Comparison of ENCODE assay signal across 8 cellular contexts in the genomic region with DNA sequence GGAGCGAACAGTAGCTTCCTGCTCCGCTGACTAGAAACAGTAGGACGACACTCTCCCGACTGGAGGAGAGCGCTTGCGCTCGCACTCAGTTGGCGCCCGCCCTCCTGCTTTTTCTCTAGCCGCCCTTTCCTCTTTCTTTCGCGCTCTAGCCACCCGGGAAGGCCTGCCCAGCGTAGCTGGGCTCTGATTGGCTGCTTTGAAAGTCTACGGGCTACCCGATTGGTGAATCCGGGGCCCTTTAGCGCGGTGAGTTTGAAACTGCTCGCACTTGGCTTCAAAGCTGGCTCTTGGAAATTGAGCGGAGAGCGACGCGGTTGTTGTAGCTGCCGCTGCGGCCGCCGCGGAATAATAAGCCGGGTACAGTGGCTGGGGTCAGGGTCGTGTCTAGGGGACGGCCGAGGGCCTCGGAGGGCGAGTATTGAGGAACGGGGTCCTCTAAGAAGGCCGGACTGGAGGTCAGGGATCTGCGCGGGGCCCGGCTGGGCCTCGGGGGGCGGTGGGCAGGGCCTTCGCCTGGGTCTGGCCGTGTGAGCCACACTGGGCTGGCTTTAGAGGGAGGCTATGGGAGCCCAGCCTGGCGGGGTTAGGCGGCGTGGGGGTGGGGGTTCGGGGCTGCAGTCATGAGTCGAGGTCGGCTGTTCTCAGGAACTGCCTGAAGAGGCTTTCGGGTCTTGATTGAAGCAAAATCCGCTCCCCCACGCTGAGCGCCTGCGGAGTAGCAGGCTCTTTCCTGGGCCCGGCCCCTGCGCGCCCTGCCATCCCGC. TPM values are rescaled to one million over a fixed set of nuclear protein-coding genes. Genes with fewer than 3 reads are reported as not detected.
DNase-seq lines count a peak whose midpoint lies in the region; ATAC-seq and TF ChIP-seq lines count a peak whose summit lies in the region.

Gene CDK1, plus strand, starts transcription at position 265 of the 764 bp plus-strand sequence. CDS start 1,688 bp downstream, outside the sequence.

- peaks cover 36% of the 10 kb centered on the region for H4K20me1 ChIP-seq in OCI-LY7 (ENCODE audit: insufficient read depth, low read length)

- DNase-seq in DMS 273 (lab: John Stamatoyannopoulos, UW; ENCODE audit: unreplicated experiment) = peak; percentile 98
- DNase-seq in HuH-7.5 (ENCODE audit: low spot score) = peak; percentile 80
- DNase-seq in OCI-LY7 (ENCODE audit: low spot score) = peak; percentile 98
- DNase-seq in activated T-cell treated with anti-CD3 and anti-CD28 coated beads for 1 hour (ENCODE audit: low read depth) = peak; percentile 86
- DNase-seq in epithelial cell of esophagus (ENCODE audit: low read depth) = peak; percentile 99
- DNase-seq in mucosa of descending colon = peak; percentile 97 to 99 (median 98)
- DNase-seq in stimulated activated CD8-positive, alpha-beta memory T cell treated with anti-CD3 and anti-CD28 coated beads, Interleukin-4, amount 100 ng/mL, for 24 hours (ENCODE audit: low read depth) = peak; percentile 91

- ATAC-seq in GM21526 (IDR thresholded peaks at IDR 0.05; ENCODE audit: low FRiP score, unreplicated experiment) = peak; percentile 95
- peak; percentile 99 for ATAC-seq in mucosa of descending colon

- CTCF ChIA-PET in OCI-LY7 (lab: Charles Lee; ENCODE audit: unreplicated experiment) = no interaction called here

- POLR2A ChIA-PET in OCI-LY7 (lab: Charles Lee) = interaction anchor here (0.6 to 4.3 kb wide), 5 partner anchors 12 to 1324 kb away, joined by 3 to 25 read pairs (median 3); no protein-coding TSS in a partner anchor

- peak within 1 kb of the TSS; percentile 75 for H3K4me2 ChIP-seq in OCI-LY7 (ENCODE audit: low read length)

- no peaks in the 10 kb centered on the region for H3K9me3 ChIP-seq in OCI-LY7 (ENCODE audit: low read length)
- H3K9me3 ChIP-seq in mucosa of descending colon = no peaks in the 10 kb centered on the region

- no TSS peak for BruUV-seq in OCI-LY7 (replicated peaks; lab: Mats Ljungman, UMichigan)

- H3K9me2 ChIP-seq in OCI-LY7 (ENCODE audit: insufficient read depth, low read length) = no peaks in the 10 kb centered on the region; the same call in 1 of the 2 replicates

- H3K36me3 ChIP-seq in OCI-LY7 (ENCODE audit: insufficient read depth, low read length) (peaks cover 46% of the 10 kb centered on the region), mucosa of descending colon (ENCODE audit: low read depth) (no peaks in the 10 kb centered on the region)

- H2AFZ ChIP-seq in OCI-LY7 (ENCODE audit: low read length) = peak within 1 kb of the TSS; percentile 84; the same call in 1 of the 2 replicates

- peaks cover 50% of the 10 kb centered on the region for H3K79me2 ChIP-seq in OCI-LY7 (ENCODE audit: insufficient read depth, low read depth, low read length)

- peaks cover 35% of the 10 kb centered on the region for H3K4me1 ChIP-seq in OCI-LY7 (ENCODE audit: insufficient read depth, low read length, poor library complexity, severe bottlenecking)
- peaks cover 11% of the 10 kb centered on the region for H3K4me1 ChIP-seq in mucosa of descending colon (ENCODE audit: low read depth)

- TF ChIP-seq CTCF in OCI-LY7 (conservative IDR thresholded peaks at IDR 0.05; ENCODE audit: low read length) (no peak), epithelial cell of esophagus (IDR thresholded peaks at IDR 0.05; ENCODE audit: insufficient read depth, low read depth, low read length, missing control alignments) (no peak), mucosa of descending colon (IDR thresholded peaks at IDR 0.05) (no peak)

- intact Hi-C loops in OCI-LY7 (cut with micrococcal nuclease; ENCODE audit: unreplicated experiment) = loop anchor here (2.0 to 10.0 kb wide), 2 partner anchors 542 to 684 kb away; no protein-coding TSS in a partner anchor
- intact Hi-C loops in mucosa of descending colon (cut with DNase I, micrococcal nuclease) = no loop called here

- H3K4me3 ChIP-seq in OCI-LY7 (ENCODE audit: low read depth, low read length, poor library complexity, severe bottlenecking) = peak within 1 kb of the TSS; percentile 89
- H3K4me3 ChIP-seq in epithelial cell of esophagus (ENCODE audit: low read length) = peak within 1 kb of the TSS; percentile 81
- H3K4me3 ChIP-seq in mucosa of descending colon = peak within 1 kb of the TSS; percentile 38

- peak within 1 kb of the TSS; percentile 84 for H3K27ac ChIP-seq in OCI-LY7 (ENCODE audit: low read depth, low read length, poor library complexity, severe bottlenecking)

RNA-seq across cellular contexts. Expression of gene CDK1, which starts in this region (rescaled TPM):
- 145 and 156 TPM in 2 replicates for total RNA-seq in OCI-LY7 (2014; rRNA removed; shearing (Covaris generic))
- 155 and 164 TPM in 2 replicates for total RNA-seq in OCI-LY7 (2022)
- 10 to 100 TPM in 1 of 3 donors, 1 to 10 TPM in 2; 2.7 to 21.2 (median 6.6) TPM for total RNA-seq in mucosa of descending colon

Comparison
In these comparisons a context has a peak if more than half of its experiments do, and no peak if none do; other contexts are left out.
1. Peak in every context shown above with its lines: DNase-seq, ATAC-seq, H3K4me3 ChIP-seq and H3K27ac ChIP-seq.
2. RNA of gene CDK1 (total RNA-seq): 145 to 164 TPM in OCI-LY7; 2.7 to 21.2 TPM in mucosa of descending colon; every median in the first group is over 4 times any median in the second.
3. H3K4me3 ChIP-seq: peak in every context shown above with its lines; median percentile 89 in OCI-LY7; 81 in epithelial cell of esophagus; 38 in mucosa of descending colon.